In the genomic region with DNA sequence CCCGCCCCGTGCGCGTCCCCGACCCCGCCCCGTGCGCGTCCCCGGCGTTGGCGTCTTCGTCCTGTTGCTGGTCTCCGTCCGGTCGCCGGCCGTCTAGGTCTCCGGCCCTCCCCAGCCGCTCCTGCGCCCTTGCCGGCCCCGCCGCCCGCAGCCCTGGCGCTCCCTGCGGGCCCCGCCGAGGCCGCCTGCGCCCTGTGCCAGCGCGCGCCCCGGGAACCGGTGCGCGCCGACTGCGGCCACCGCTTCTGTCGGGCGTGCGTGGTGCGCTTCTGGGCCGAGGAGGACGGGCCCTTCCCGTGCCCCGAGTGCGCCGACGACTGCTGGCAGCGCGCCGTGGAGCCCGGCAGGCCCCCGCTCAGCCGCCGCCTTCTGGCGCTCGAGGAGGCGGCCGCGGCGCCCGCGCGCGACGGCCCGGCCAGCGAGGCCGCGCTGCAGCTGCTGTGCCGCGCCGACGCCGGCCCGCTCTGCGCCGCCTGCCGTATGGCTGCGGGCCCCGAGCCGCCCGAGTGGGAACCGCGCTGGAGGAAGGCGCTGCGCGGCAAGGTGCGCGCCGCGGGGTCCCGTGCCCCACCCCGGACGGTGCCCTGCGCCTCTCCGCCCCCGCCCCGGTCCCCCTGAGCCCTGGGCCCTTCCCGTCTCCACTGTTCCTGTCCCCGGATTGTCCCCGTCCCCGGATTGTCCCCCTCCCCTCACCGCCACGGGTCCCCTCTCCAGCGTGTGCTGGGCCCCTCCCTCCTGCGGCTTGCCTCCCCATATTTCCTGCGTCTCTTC, we compare ENCODE assay signal across 8 cellular contexts. TPM values are rescaled to one million over a fixed set of nuclear protein-coding genes. Genes with fewer than 3 reads are reported as not detected.
DNase-seq lines count a peak whose midpoint lies in the region; TF ChIP-seq lines count a peak whose summit lies in the region.

A gene (plus strand): TSS at position 47 of the 771 bp plus-strand sequence.

- no peaks in the 10 kb centered on the region for H4K20me1 ChIP-seq in GM23248 (ENCODE audit: insufficient read depth)
- no peaks in the 10 kb centered on the region for H4K20me1 ChIP-seq in fibroblast of lung (ENCODE audit: control insufficient read depth, extremely low read depth, insufficient read depth, low read length)
- no peaks in the 10 kb centered on the region for H4K20me1 ChIP-seq in neural cell (ENCODE audit: insufficient read depth)

- H3F3A ChIP-seq in GM23248 (ENCODE audit: insufficient read depth): peaks cover 10% of the 10 kb centered on the region; the same call in 1 of the 2 replicates
- H3F3A ChIP-seq in neural cell (ENCODE audit: insufficient read depth, low read length, poor library complexity, severe bottlenecking): no peaks in the 10 kb centered on the region

- no peak for TF ChIP-seq POLR2A in testis (IDR thresholded peaks at IDR 0.05)

- TF ChIP-seq EP300 in neural cell (conservative IDR thresholded peaks at IDR 0.05; ENCODE audit: poor library complexity, severe bottlenecking): no peak

- H3K4me1 ChIP-seq in GM23248 (ENCODE audit: insufficient read depth): peaks cover 34% of the 10 kb centered on the region
- H3K4me1 ChIP-seq in fibroblast of lung (ENCODE audit: control insufficient read depth, extremely low read depth, insufficient read depth, low read length): peaks cover 2% of the 10 kb centered on the region
- H3K4me1 ChIP-seq in testis: peaks cover 10% of the 10 kb centered on the region

- H3K4me3 ChIP-seq in GM12865 (ENCODE audit: low read depth, low read length) (peak within 1 kb of the TSS; percentile 92), GM23248 (peak within 1 kb of the TSS; percentile 78), LNCaP clone FGC (ENCODE audit: low read depth, low read length) (peak within 1 kb of the TSS; percentile 96), fibroblast of lung (replicated peaks in 1 of 4; ENCODE audit: control extremely low read depth in 1 of 4, insufficient read depth in 1 of 4, low read depth in 3 of 4, low read length in 4 of 4) (peak within 1 kb of the TSS; percentile 60 to 94 (median 74)), neural cell (ENCODE audit: low read length) (peak within 1 kb of the TSS; percentile 88), testis (peak within 1 kb of the TSS; percentile 74 to 90)

- H3K9me2 ChIP-seq in GM23248 (ENCODE audit: insufficient read depth): no peaks in the 10 kb centered on the region
- no peaks in the 10 kb centered on the region for H3K9me2 ChIP-seq in neural cell (ENCODE audit: insufficient read depth, low read length)

- peak within 1 kb of the TSS; percentile 96 for H3K4me2 ChIP-seq in GM23248 (ENCODE audit: unreplicated experiment)
- H3K4me2 ChIP-seq in fibroblast of lung (ENCODE audit: extremely low read depth, insufficient read depth, low read length): peak within 1 kb of the TSS; percentile 87
- H3K4me2 ChIP-seq in neural cell (ENCODE audit: low read length): peak within 1 kb of the TSS; percentile 89

- H3K27ac ChIP-seq in GM23248: peak within 1 kb of the TSS; percentile 96
- peak within 1 kb of the TSS; percentile 99 for H3K27ac ChIP-seq in fibroblast of lung (ENCODE audit: insufficient read depth, low read length)
- H3K27ac ChIP-seq in neural cell (ENCODE audit: low read length): peak within 1 kb of the TSS; percentile 96
- H3K27ac ChIP-seq in testis: peak within 1 kb of the TSS; percentile 99

- H2AFZ ChIP-seq in GM23248: peak within 1 kb of the TSS; percentile 87
- peak within 1 kb of the TSS; percentile 99 for H2AFZ ChIP-seq in fibroblast of lung (ENCODE audit: low read length)
- peak within 1 kb of the TSS; percentile 83 for H2AFZ ChIP-seq in neural cell (ENCODE audit: low read depth, low read length)

- 0 to 1% methylated on average over 59 to 82 of the region's 112 CpGs for WGBS in GM23248 (ENCODE audit: low coverage in 1 of 2, low lambda C conversion rate in 2 of 2, missing lambda C conversion rate in 2 of 2), 2 experiments
- 0 to 1% methylated on average over 4 to 62 of the region's 112 CpGs for WGBS in testis, 2 donors

- H3K9ac ChIP-seq in GM23248: peak within 1 kb of the TSS; percentile 91
- peak within 1 kb of the TSS; percentile 98 for H3K9ac ChIP-seq in fibroblast of lung (ENCODE audit: insufficient read depth, low read length)
- peak within 1 kb of the TSS; percentile 78 for H3K9ac ChIP-seq in neural cell (ENCODE audit: low read length)

- in situ Hi-C loops in GM23248 (cut with MboI): no loop called here

- H3K79me2 ChIP-seq in GM23248 (ENCODE audit: insufficient read depth) (peaks cover 45% of the 10 kb centered on the region), fibroblast of lung (ENCODE audit: control insufficient read depth, insufficient read depth, low read length) (peaks cover 9% of the 10 kb centered on the region), neural cell (replicated peaks; ENCODE audit: insufficient read depth, low read length) (peaks cover 9% of the 10 kb centered on the region)

- TF ChIP-seq RAD21 in neural cell (conservative IDR thresholded peaks at IDR 0.05): no peak

- TF ChIP-seq CTCF in GM12865 (IDR thresholded peaks at IDR 0.05; ENCODE audit: insufficient read depth, low read depth, low read length, missing control alignments): no peak
- TF ChIP-seq CTCF in LNCaP clone FGC (IDR thresholded peaks at IDR 0.05; ENCODE audit: control insufficient read depth, extremely low read depth, insufficient read depth): no peak
- no peak for TF ChIP-seq CTCF in fibroblast of lung (conservative IDR thresholded peaks at IDR 0.05 in 1 of 2, IDR thresholded peaks at IDR 0.05 in 1 of 2; ENCODE audit: low read depth in 1 of 2, low read length in 2 of 2)
- peak; percentile 13 for TF ChIP-seq CTCF in neural cell (IDR thresholded peaks at IDR 0.05; ENCODE audit: poor library complexity, severe bottlenecking)
- no peak for TF ChIP-seq CTCF in testis (IDR thresholded peaks at IDR 0.05)

- H3K36me3 ChIP-seq in GM23248 (ENCODE audit: low read depth) (peaks cover 16% of the 10 kb centered on the region; the same call in 1 of the 2 replicates), fibroblast of lung (ENCODE audit: control insufficient read depth, insufficient read depth, low read length) (peaks cover 8% of the 10 kb centered on the region), neural cell (ENCODE audit: insufficient read depth, low read length) (no peaks in the 10 kb centered on the region), testis (ENCODE audit: low read depth, missing control alignments) (no peaks in the 10 kb centered on the region)

- no peaks in the 10 kb centered on the region for H3K27me3 ChIP-seq in GM23248 (replicated peaks; ENCODE audit: insufficient read depth)
- H3K27me3 ChIP-seq in fibroblast of lung (ENCODE audit: control insufficient read depth, insufficient read depth, low read length): no peaks in the 10 kb centered on the region
- H3K27me3 ChIP-seq in neural cell (ENCODE audit: insufficient read depth, low read depth, low read length): no peaks in the 10 kb centered on the region
- H3K27me3 ChIP-seq in testis: no peaks in the 10 kb centered on the region

- no peaks in the 10 kb centered on the region for H3K9me3 ChIP-seq in GM23248 (ENCODE audit: low read depth)
- H3K9me3 ChIP-seq in fibroblast of lung (ENCODE audit: control insufficient read depth, insufficient read depth, low read depth, low read length): no peaks in the 10 kb centered on the region
- H3K9me3 ChIP-seq in neural cell (ENCODE audit: low read length): no peaks in the 10 kb centered on the region
- no peaks in the 10 kb centered on the region for H3K9me3 ChIP-seq in testis

- DNase-seq in GM12865 (ENCODE audit: low read depth) (no peak), GM23248 (peak; percentile 77), LNCaP clone FGC (ENCODE audit: low read depth) (no peak), fibroblast of lung (ENCODE audit: low read depth in 2 of 2) (no peak), testis (no peak), retina (no peak)
- DNase-seq in activated CD8-positive, alpha-beta memory T cell treated with anti-CD3 and anti-CD28 coated beads, Interleukin-2, amount 50 U/mL, for 1 hour (ENCODE audit: extremely low read depth): peak; percentile 31

- intact Hi-C loops in testis (cut with DNase I; ENCODE audit: low total_unique reads): no loop called here

TF ChIP-seq in neural cell, 6 proteins besides CTCF, POLR2A, EP300 and RAD21:
- TF ChIP-seq POLR2AphosphoS5 (IDR thresholded peaks at IDR 0.05) (peak; percentile 87), EZH2 (IDR thresholded peaks at IDR 0.05; ENCODE audit: borderline replicate concordance, insufficient read depth, low read length, poor library complexity, severe bottlenecking) (no peak), MXI1 (conservative IDR thresholded peaks at IDR 0.05; ENCODE audit: poor library complexity, severe bottlenecking) (peak; percentile 10)

RNA-seq across cellular contexts. Expression of the gene that starts here (rescaled TPM):
- total RNA-seq in GM23248 (2014; rRNA removed; shearing (Covaris generic)): 81.9 and 92.8 TPM in 2 replicates
- polyA plus RNA-seq in GM23248 (2016; fragmentation: Nextera tagmentation; extraction: Ambion mirVana) (38.8 and 79.4 TPM in 2 replicates), fibroblast of lung (46.1 and 62.4 TPM in 2 replicates), neural cell (73.6 and 83.2 TPM in 2 replicates), testis (ENCODE audit: insufficient read depth, low read depth, low replicate concordance) (49.3 TPM)
- total RNA-seq in fibroblast of lung (89.5 and 123 TPM in 2 replicates), testis (100 to 1,000 TPM in 1 of 2 donors, 10 to 100 TPM in 1; 86.8 to 109 TPM)
- 103 and 131 TPM in 2 replicates for polyA plus RNA-seq in fibroblast of lung (2012)
- polyA minus RNA-seq in fibroblast of lung (ENCODE audit: low replicate concordance) (113 and 132 TPM in 2 replicates), neural cell (49.4 and 61.4 TPM in 2 replicates)

Comparison
In these comparisons a context has a peak if more than half of its experiments do, and no peak if none do; other contexts are left out.
1. DNase-seq: peak in GM23248 (single experiment) and activated CD8-positive, alpha-beta memory T cell treated with anti-CD3 and anti-CD28 coated beads, Interleukin-2, amount 50 U/mL, for 1 hour (single experiment); none in GM12865 (single experiment), LNCaP clone FGC (single experiment), fibroblast of lung (0 of 2), testis (single experiment) and retina (single experiment).
2. Peak in every context shown above with its lines, with median percentiles within 50 percentile points of each other: H3K4me3 ChIP-seq, H2AFZ ChIP-seq, H3K27ac ChIP-seq, H3K4me2 ChIP-seq and H3K9ac ChIP-seq.